In the genomic region with DNA sequence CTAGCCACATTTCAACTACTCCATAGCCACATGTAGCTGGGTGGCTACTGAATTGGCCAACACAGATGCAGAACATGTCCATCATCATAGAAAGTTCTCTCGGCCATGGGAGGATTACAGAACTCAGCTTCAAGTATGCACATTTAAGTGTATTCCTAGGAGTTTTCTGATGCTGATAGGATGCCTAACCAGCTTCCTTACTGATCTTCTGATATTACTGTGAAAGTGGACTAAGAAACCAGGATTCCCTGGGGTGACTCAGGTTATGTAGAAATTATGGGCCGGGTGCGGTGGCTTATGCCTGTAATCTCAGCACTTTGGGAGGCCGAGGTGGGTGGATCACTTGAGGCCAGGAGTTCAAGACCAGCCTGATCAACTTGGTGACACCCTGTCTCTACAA, we compare ENCODE assay signal across 26 cellular contexts.
"Had no signal": no experiment of that assay in that cellular context is flagged by ENCODE, and none has a peak within 500 bp of the region (broad histone marks: within the 10 kb centered on the region; RNA-seq: fewer than 3 reads in every experiment).

No MANE protein-coding gene starts in this region.

- H3K4me1 ChIP-seq: pancreas, prostate gland, right lobe of liver, sigmoid colon, thyroid gland, tibial nerve, vagina had no signal

- H3K36me3 Mint-ChIP-seq: naive thymus-derived CD8-positive, alpha-beta T cell; natural killer cell treated with Interleukin-12 subunit alpha and Interleukin-12 subunit beta and Interleukin-15 and Interleukin-18, amount 100 ng/mL, for 72 hours; stimulated activated effector memory CD8-positive, alpha-beta T cell treated with anti-CD3 and anti-CD28 coated beads, Interleukin-12 subunit alpha, Interleukin-12 subunit beta, amount 100 ng/mL, for 72 hours; stimulated activated naive B cell treated with anti-CD40 and anti-IgM and Interleukin-4, amounts not matched to agents 10 μg/mL and 1 μg/mL and 100 μg/mL, for 72 hours; type B pancreatic cell had no signal

- H3K36me3 ChIP-seq: neutrophil, pancreas, prostate gland, right lobe of liver, sigmoid colon, stomach, thoracic aorta, thyroid gland, tibial nerve, vagina had no signal

- H3K4me1 Mint-ChIP-seq: naive thymus-derived CD8-positive, alpha-beta T cell; stimulated activated effector memory CD8-positive, alpha-beta T cell treated with anti-CD3 and anti-CD28 coated beads, Interleukin-12 subunit alpha, Interleukin-12 subunit beta, amount 100 ng/mL, for 72 hours; stimulated activated naive B cell treated with anti-CD40 and anti-IgM and Interleukin-4, amounts not matched to agents 10 μg/mL and 1 μg/mL and 100 μg/mL, for 72 hours had no signal

- H3K27me3 ChIP-seq: pancreas, right lobe of liver, thyroid gland, vagina had no signal

- H3K4me3 ChIP-seq: pancreas, prostate gland, right lobe of liver, sigmoid colon, stomach, thoracic aorta, thyroid gland, tibial nerve, vagina had no signal

- DNase-seq: naive thymus-derived CD8-positive, alpha-beta T cell; nephron progenitor cell; pancreas; retina; right cardiac atrium; right lobe of liver; sigmoid colon; small intestine; stimulated activated CD4-positive, alpha-beta T cell treated with anti-CD3 and anti-CD28 coated beads, Interleukin-15, amount 100 ng/mL, for 24 hours; stimulated activated CD4-positive, alpha-beta T cell treated with anti-CD3 and anti-CD28 coated beads, Interleukin-2, amount 100 ng/mL, for 24 hours; stimulated activated CD4-positive, alpha-beta T cell treated with anti-CD3 and anti-CD28 coated beads, Interleukin-2, amount 100 ng/mL, for 48 hours; stimulated activated CD4-positive, alpha-beta T cell treated with anti-CD3 and anti-CD28 coated beads, Interleukin-4, amount 100 ng/mL, for 24 hours; stimulated activated naive B cell treated with anti-CD40 and anti-IgM and Interleukin-4, amounts not matched to agents 10 μg/mL and 1 μg/mL and 100 μg/mL, for 72 hours; stimulated activated naive CD4-positive, alpha-beta T cell treated with Interleukin-2 at 50 U/mL for 16 hours; stomach; thyroid gland had no signal

- ATAC-seq: naive thymus-derived CD8-positive, alpha-beta T cell; natural killer cell treated with Interleukin-12 subunit alpha and Interleukin-12 subunit beta and Interleukin-15 and Interleukin-18, amount 100 ng/mL, for 72 hours; pancreas; right cardiac atrium; right lobe of liver; stimulated activated effector memory CD8-positive, alpha-beta T cell treated with anti-CD3 and anti-CD28 coated beads, Interleukin-12 subunit alpha, Interleukin-12 subunit beta, amount 100 ng/mL, for 72 hours; stimulated activated naive B cell treated with anti-CD40 and anti-IgM and Interleukin-4, amounts not matched to agents 10 μg/mL and 1 μg/mL and 100 μg/mL, for 72 hours had no signal

- H3K27ac ChIP-seq: neutrophil, pancreas, prostate gland, right lobe of liver, sigmoid colon, stomach, thoracic aorta, thyroid gland, tibial nerve, vagina had no signal

- H3K9me3 Mint-ChIP-seq: naive thymus-derived CD8-positive, alpha-beta T cell; natural killer cell treated with Interleukin-12 subunit alpha and Interleukin-12 subunit beta and Interleukin-15 and Interleukin-18, amount 100 ng/mL, for 72 hours; nephron progenitor cell; neural crest cell; stimulated activated effector memory CD8-positive, alpha-beta T cell treated with anti-CD3 and anti-CD28 coated beads, Interleukin-12 subunit alpha, Interleukin-12 subunit beta, amount 100 ng/mL, for 72 hours; stimulated activated naive B cell treated with anti-CD40 and anti-IgM and Interleukin-4, amounts not matched to agents 10 μg/mL and 1 μg/mL and 100 μg/mL, for 72 hours; stimulated activated naive CD8-positive, alpha-beta T cell treated with anti-CD3 and anti-CD28 coated beads, Interleukin-15, Interleukin-2, amounts not matched to agents 100 ng/mL and 50 ng/mL, for 24 hours; type B pancreatic cell had no signal

- H3K9me3 ChIP-seq: neutrophil, pancreas, prostate gland, right lobe of liver, sigmoid colon, stomach, thoracic aorta, thyroid gland, tibial nerve, vagina had no signal

- H3K27ac Mint-ChIP-seq: naive thymus-derived CD8-positive, alpha-beta T cell; natural killer cell treated with Interleukin-12 subunit alpha and Interleukin-12 subunit beta and Interleukin-15 and Interleukin-18, amount 100 ng/mL, for 72 hours; stimulated activated effector memory CD8-positive, alpha-beta T cell treated with anti-CD3 and anti-CD28 coated beads, Interleukin-12 subunit alpha, Interleukin-12 subunit beta, amount 100 ng/mL, for 72 hours; stimulated activated naive B cell treated with anti-CD40 and anti-IgM and Interleukin-4, amounts not matched to agents 10 μg/mL and 1 μg/mL and 100 μg/mL, for 72 hours; stimulated activated naive CD8-positive, alpha-beta T cell treated with anti-CD3 and anti-CD28 coated beads, Interleukin-15, Interleukin-2, amounts not matched to agents 100 ng/mL and 50 ng/mL, for 24 hours; type B pancreatic cell had no signal

- H3K4me3 Mint-ChIP-seq: naive thymus-derived CD8-positive, alpha-beta T cell; natural killer cell treated with Interleukin-12 subunit alpha and Interleukin-12 subunit beta and Interleukin-15 and Interleukin-18, amount 100 ng/mL, for 72 hours; nephron progenitor cell; neural crest cell; stimulated activated effector memory CD8-positive, alpha-beta T cell treated with anti-CD3 and anti-CD28 coated beads, Interleukin-12 subunit alpha, Interleukin-12 subunit beta, amount 100 ng/mL, for 72 hours; stimulated activated naive B cell treated with anti-CD40 and anti-IgM and Interleukin-4, amounts not matched to agents 10 μg/mL and 1 μg/mL and 100 μg/mL, for 72 hours; stimulated activated naive CD8-positive, alpha-beta T cell treated with anti-CD3 and anti-CD28 coated beads, Interleukin-15, Interleukin-2, amounts not matched to agents 100 ng/mL and 50 ng/mL, for 24 hours had no signal
